In the genomic region with DNA sequence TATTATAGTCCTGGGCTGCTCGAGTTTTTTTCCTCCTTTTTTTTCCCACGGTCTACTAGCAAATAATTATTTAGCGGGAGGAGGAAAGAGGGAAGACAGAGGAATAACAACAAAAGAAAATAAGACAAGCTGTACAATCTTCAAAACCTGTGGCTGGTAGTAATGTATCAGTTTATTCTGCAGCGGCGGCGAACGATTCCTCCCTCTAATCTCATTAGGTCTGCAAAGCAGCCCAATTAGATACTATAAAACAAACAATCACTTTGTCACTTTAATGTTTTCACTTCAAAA, we compare ENCODE assay signal across 8 cellular contexts. TPM values are rescaled to one million over a fixed set of nuclear protein-coding genes. Genes with fewer than 3 reads are reported as not detected.
DNase-seq lines count a peak whose midpoint lies in the region; ATAC-seq, FAIRE-seq and TF ChIP-seq lines count a peak whose summit lies in the region.

No MANE protein-coding gene starts in this region.

- H3K36me3 ChIP-seq in HUES64 (ENCODE audit: insufficient read depth, low read length) (peaks cover 11% of the 10 kb centered on the region), body of pancreas (replicated peaks in 1 of 2; ENCODE audit: insufficient read depth in 1 of 2, low read depth in 2 of 2) (no peaks in the 10 kb centered on the region), mucosa of rectum (ENCODE audit: control insufficient read depth in 2 of 2, insufficient read depth in 2 of 2, low read length in 2 of 2) (peaks cover 0 to 3% of the 10 kb centered on the region in 2 donors)

- TF ChIP-seq RAD21 in A549 (conservative IDR thresholded peaks at IDR 0.05 in 1 of 2, IDR thresholded peaks at IDR 0.05 in 1 of 2), result no peak; a peak in 1 of 5 replicates

- CTCF ChIA-PET in A549 (lab: Yijun Ruan, JAX), result interaction anchor here (0.6 to 8.6 kb wide), 43 partner anchors 8 to 650 kb away, joined by 3 to 59 read pairs (median 3); no protein-coding TSS in a partner anchor

- peaks cover 17% of the 10 kb centered on the region for H3K27me3 ChIP-seq in HUES64 (ENCODE audit: insufficient read depth, low read length)
- no peaks in the 10 kb centered on the region for H3K27me3 ChIP-seq in body of pancreas
- no peaks in the 10 kb centered on the region for H3K27me3 ChIP-seq in mucosa of rectum (ENCODE audit: control insufficient read depth in 2 of 2, insufficient read depth in 2 of 2, low read length in 2 of 2)

- no peak for TF ChIP-seq EP300 in A549 (IDR thresholded peaks at IDR 0.05)

- no peak for TF ChIP-seq POLR2A in A549 (IDR thresholded peaks at IDR 0.05; ENCODE audit: low read length)
- no peak for TF ChIP-seq POLR2A in body of pancreas (IDR thresholded peaks at IDR 0.05)

- H3K9me3 ChIP-seq in A549, result no peaks in the 10 kb centered on the region
- H3K9me3 ChIP-seq in HUES64 (ENCODE audit: insufficient read depth, low read depth, low read length), result no peaks in the 10 kb centered on the region
- no peaks in the 10 kb centered on the region for H3K9me3 ChIP-seq in body of pancreas
- no peaks in the 10 kb centered on the region for H3K9me3 ChIP-seq in mucosa of rectum (ENCODE audit: control insufficient read depth in 2 of 2, low read length in 2 of 2)

- peak overlapping the region; percentile 99 for H3K4me2 ChIP-seq in A549

- WGBS in A549 (ENCODE audit: missing lambda C conversion rate), result under 1% methylated on average over 7 of the region's 7 CpGs
- 0% methylated on average over 4 of the region's 7 CpGs for WGBS in HUES64
- 0 to 1% methylated on average over 7 of the region's 7 CpGs for WGBS in body of pancreas, 2 donors

- FAIRE-seq in A549 (lab: Jason Lieb, UNC) (no peak), urothelium cell line (lab: Jason Lieb, UNC) (no peak)

- POLR2A ChIA-PET in A549 (lab: Yijun Ruan, JAX), result interaction anchor here (0.6 to 2.5 kb wide), 12 partner anchors 9 to 646 kb away, joined by 3 to 12 read pairs (median 4); a partner anchor contains a TSS

- H3K27ac ChIP-seq in A549 (peak overlapping the region; percentile 87 to 91; a peak in 5 of 6 replicates), HUES64 (ENCODE audit: low read depth, low read length) (peak overlapping the region; percentile 94; the same call in 1 of the 2 replicates), body of pancreas (peak overlapping the region; percentile 91 to 98 (median 96)), mucosa of rectum (ENCODE audit: low read depth in 2 of 2, low read length in 2 of 2) (peak overlapping the region; percentile 78 to 89)

- DNase-seq in A549 (ENCODE audit: low read depth in 1 of 2, low spot score in 1 of 2) (no peak), body of pancreas (peak in 1 of 4 donors; percentile 29), NCI-H446 (lab: John Stamatoyannopoulos, UW) (no peak), urothelium cell line (ENCODE audit: low spot score) (no peak)

- ATAC-seq in A549 (no peak), body of pancreas (no peak), HG02938 (IDR thresholded peaks at IDR 0.05; ENCODE audit: unreplicated experiment) (no peak), GM21528 (IDR thresholded peaks at IDR 0.05; ENCODE audit: low FRiP score, unreplicated experiment) (no peak)

- H3K4me1 ChIP-seq in A549 (peaks cover 46% of the 10 kb centered on the region), HUES64 (ENCODE audit: insufficient read depth, low read length) (peaks cover 36% of the 10 kb centered on the region), body of pancreas (peaks cover 86% of the 10 kb centered on the region), mucosa of rectum (ENCODE audit: control insufficient read depth in 2 of 2, insufficient read depth in 2 of 2, low read length in 2 of 2) (peaks cover 39 to 42% of the 10 kb centered on the region in 2 donors)

- peak overlapping the region; percentile 88 for H3K9ac ChIP-seq in HUES64 (ENCODE audit: low read depth, low read length)
- H3K9ac ChIP-seq in mucosa of rectum (ENCODE audit: low read depth in 1 of 2, low read length in 2 of 2), result peak overlapping the region; percentile 70 to 88

- H3K4me3 ChIP-seq in A549 (peak overlapping the region; percentile 55; the same call in 1 of the 3 replicates), HUES64 (ENCODE audit: low read length) (peak overlapping the region; percentile 93), body of pancreas (no peak overlapping the region), mucosa of rectum (ENCODE audit: low read length in 2 of 2) (peak overlapping the region; percentile 66 to 67)

- no peak; the same call in 1 of the 3 replicates for TF ChIP-seq CTCF in A549 (IDR thresholded peaks at IDR 0.05)
- no peak for TF ChIP-seq CTCF in body of pancreas (IDR thresholded peaks at IDR 0.05)

- intact Hi-C loops in body of pancreas (cut with DNase I), result no loop called here

TF ChIP-seq in A549, 52 proteins besides CTCF, POLR2A, EP300 and RAD21:
- TF ChIP-seq, protein P1, sequence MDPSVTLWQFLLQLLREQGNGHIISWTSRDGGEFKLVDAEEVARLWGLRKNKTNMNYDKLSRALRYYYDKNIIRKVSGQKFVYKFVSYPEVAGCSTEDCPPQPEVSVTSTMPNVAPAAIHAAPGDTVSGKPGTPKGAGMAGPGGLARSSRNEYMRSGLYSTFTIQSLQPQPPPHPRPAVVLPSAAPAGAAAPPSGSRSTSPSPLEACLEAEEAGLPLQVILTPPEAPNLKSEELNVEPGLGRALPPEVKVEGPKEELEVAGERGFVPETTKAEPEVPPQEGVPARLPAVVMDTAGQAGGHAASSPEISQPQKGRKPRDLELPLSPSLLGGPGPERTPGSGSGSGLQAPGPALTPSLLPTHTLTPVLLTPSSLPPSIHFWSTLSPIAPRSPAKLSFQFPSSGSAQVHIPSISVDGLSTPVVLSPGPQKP (IDR thresholded peaks at IDR 0.05; ENCODE audit: low read depth, low read length), result no peak
- TF ChIP-seq CHD2 (IDR thresholded peaks at IDR 0.05; ENCODE audit: low read length, partially characterized antibody) (no peak), ZC3H11A (IDR thresholded peaks at IDR 0.05) (no peak), RCOR1 (IDR thresholded peaks at IDR 0.05; ENCODE audit: low read depth, low read length) (no peak)
- TF ChIP-seq, protein P2, sequence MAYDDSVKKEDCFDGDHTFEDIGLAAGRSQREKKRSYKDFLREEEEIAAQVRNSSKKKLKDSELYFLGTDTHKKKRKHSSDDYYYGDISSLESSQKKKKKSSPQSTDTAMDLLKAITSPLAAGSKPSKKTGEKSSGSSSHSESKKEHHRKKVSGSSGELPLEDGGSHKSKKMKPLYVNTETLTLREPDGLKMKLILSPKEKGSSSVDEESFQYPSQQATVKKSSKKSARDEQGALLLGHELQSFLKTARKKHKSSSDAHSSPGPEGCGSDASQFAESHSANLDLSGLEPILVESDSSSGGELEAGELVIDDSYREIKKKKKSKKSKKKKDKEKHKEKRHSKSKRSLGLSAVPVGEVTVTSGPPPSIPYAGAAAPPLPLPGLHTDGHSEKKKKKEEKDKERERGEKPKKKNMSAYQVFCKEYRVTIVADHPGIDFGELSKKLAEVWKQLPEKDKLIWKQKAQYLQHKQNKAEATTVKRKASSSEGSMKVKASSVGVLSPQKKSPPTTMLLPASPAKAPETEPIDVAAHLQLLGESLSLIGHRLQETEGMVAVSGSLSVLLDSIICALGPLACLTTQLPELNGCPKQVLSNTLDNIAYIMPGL (CRISPR knock-in tag; IDR thresholded peaks at IDR 0.05; ENCODE audit: borderline replicate concordance), result no peak
- TF ChIP-seq, protein P3, sequence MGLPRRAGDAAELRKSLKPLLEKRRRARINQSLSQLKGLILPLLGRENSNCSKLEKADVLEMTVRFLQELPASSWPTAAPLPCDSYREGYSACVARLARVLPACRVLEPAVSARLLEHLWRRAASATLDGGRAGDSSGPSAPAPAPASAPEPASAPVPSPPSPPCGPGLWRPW (IDR thresholded peaks at IDR 0.05), result no peak
TF ChIP-seq in A549: peak in this region for 0.

RNA-seq across cellular contexts. Expression of a gene that starts 0.4 kb away (rescaled TPM):
- polyA plus RNA-seq in A549 (2011; rRNA removed), result 4.6 and 6.6 TPM in 2 replicates
- 6.7 and 9.5 TPM in 2 replicates for polyA plus RNA-seq in A549 (2012; cell fraction: cytosol; rRNA removed)
- 17.4 and 28.4 TPM in 2 replicates for polyA plus RNA-seq in A549 (2012; cell fraction: nucleus; rRNA removed)
- 5.3 to 5.7 TPM (median 5.5 TPM) in 3 replicates for polyA plus RNA-seq in A549 (2017; fragmentation: RNase III; extraction: RNeasy Plus Mini Kit Qiagen cat#74134 plus additional on column Dnase treatment)
- polyA minus RNA-seq in A549 (2011; rRNA and poly(A)+ RNA removed), result 11.0 and 13.6 TPM in 2 replicates
- polyA plus RNA-seq in HUES64 (2013, experiment 1 of 2), result 39.0 TPM
- polyA plus RNA-seq in HUES64 (2013, experiment 2 of 2), result 44.4 TPM
- 10 to 100 TPM; 16.6 to 33.9 TPM for total RNA-seq in body of pancreas

Comparison
In these comparisons a context has a peak if more than half of its experiments do, and no peak if none do; other contexts are left out.
1. H3K4me3 ChIP-seq: peak in A549 (single experiment), HUES64 (single experiment) and mucosa of rectum (2 of 2); none in body of pancreas (0 of 2).
2. Peak in every context shown above with its lines, with median percentiles within 50 percentile points of each other: H3K27ac ChIP-seq.